In the genomic region with DNA sequence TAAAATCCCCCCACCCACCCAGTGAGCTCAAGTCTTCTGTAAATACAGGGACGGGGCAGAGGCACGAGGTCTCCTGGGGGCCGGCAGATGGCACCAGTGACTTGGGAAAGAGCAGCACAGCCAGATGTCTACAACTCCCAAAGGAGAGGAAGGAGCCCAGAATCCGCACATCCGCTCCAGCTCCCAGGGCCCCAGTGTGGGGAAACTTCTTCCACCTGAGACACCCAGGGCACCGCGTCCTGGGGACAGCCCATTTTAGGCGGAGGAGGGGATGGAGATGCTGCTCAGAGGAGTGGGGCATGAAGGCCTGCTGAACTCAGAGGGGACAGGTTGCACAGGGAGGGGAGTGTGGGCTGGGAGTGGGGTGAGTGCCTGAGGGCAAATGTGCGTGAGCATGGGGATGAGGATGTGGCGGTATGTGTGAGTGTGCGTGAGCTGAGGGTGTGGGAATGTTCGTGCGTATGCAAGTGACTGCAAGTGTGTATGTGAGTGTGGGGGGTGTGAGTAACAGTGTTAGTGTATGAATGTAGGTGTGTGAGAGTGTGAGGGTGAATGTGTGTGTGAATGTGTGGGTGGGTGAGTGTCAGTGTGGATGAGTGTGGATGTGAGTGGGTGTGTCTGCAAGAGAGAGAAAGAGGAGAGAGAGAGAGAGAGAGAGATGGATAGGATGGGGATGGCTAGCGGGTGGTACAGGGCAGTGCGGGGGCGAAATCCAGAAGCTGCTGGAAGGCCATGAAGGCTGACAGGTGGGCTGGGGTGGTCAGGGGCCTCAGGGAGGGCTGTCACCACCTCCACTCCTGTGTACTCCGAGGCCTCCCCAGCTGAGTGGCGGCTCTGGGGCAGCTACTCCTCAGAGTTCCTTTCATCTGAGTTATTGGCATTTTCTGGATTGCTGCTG, we compare ENCODE assay signal across 9 cellular contexts.
DNase-seq lines count a peak whose midpoint lies in the region; ATAC-seq and TF ChIP-seq lines count a peak whose summit lies in the region.
"Had no signal": no experiment of that assay in that cellular context is flagged by ENCODE, and none has a peak within 500 bp of the region (broad histone marks: within the 10 kb centered on the region; RNA-seq: fewer than 3 reads in every experiment).

No MANE protein-coding gene starts in this region.

- peaks cover 14% of the 10 kb centered on the region for H3K27me3 ChIP-seq in foreskin keratinocyte
- H3K27me3 ChIP-seq in skeletal muscle satellite cell (ENCODE audit: control insufficient read depth, insufficient read depth, low read length): peaks cover 9% of the 10 kb centered on the region
- no peaks in the 10 kb centered on the region for H3K27me3 ChIP-seq in ascending aorta

- H3K4me1 ChIP-seq in foreskin keratinocyte (no peaks in the 10 kb centered on the region), skeletal muscle satellite cell (ENCODE audit: control insufficient read depth, insufficient read depth, low read length) (peaks cover 5% of the 10 kb centered on the region), ascending aorta (no peaks in the 10 kb centered on the region)

- intact Hi-C loops in ascending aorta (cut with DNase I): loop anchor here (5.0 to 10.0 kb wide), 2 partner anchors 575 to 867 kb away; no protein-coding TSS in a partner anchor

- peak overlapping the region; percentile 45 for H3K4me2 ChIP-seq in skeletal muscle satellite cell (ENCODE audit: low read length)

- ATAC-seq in foreskin keratinocyte: peak; percentile 83

- DNase-seq in DMS53 (lab: John Stamatoyannopoulos, UW) (peak; percentile 90), HT1080 (ENCODE audit: low read depth) (peak; percentile 70), SK-MEL-5 (ENCODE audit: low read depth, low spot score) (peak; percentile 67), foreskin keratinocyte (peak in 1 of 2 donors; percentile 52), ascending aorta (ENCODE audit: low spot score in 2 of 2) (no peak)
- no peak for DNase-seq in activated T-cell treated with anti-CD3 and anti-CD28 coated beads, Interleukin-2, amount 50 U/mL, for 48 hours
- no peak for DNase-seq in effector CD8-positive, alpha-beta T cell (lab: John Stamatoyannopoulos, UW)

- peak; percentile 80 for TF ChIP-seq CTCF in foreskin keratinocyte (conservative IDR thresholded peaks at IDR 0.05)
- peak in 1 of 3 experiments; percentile 20 for TF ChIP-seq CTCF in ascending aorta (IDR thresholded peaks at IDR 0.05)

- H3K27ac ChIP-seq in foreskin keratinocyte (no peak overlapping the region), ascending aorta (no peak overlapping the region)
- H3K27ac ChIP-seq: neutrophil had no signal

- no peak overlapping the region for H3K4me3 ChIP-seq in skeletal muscle satellite cell (ENCODE audit: low read length)
- no peak overlapping the region for H3K4me3 ChIP-seq in ascending aorta

- H3K36me3 ChIP-seq in skeletal muscle satellite cell (ENCODE audit: insufficient read depth, low read length): no peaks in the 10 kb centered on the region
- no peaks in the 10 kb centered on the region for H3K36me3 ChIP-seq in ascending aorta
- H3K36me3 ChIP-seq: neutrophil had no signal

- in situ Hi-C loops in SK-MEL-5 (cut with HindIII; ENCODE audit: low pct_unique_long_range_greater_than_20kb, low sequenced_read_pairs): no loop called here

- no peaks in the 10 kb centered on the region for H3K9me3 ChIP-seq in skeletal muscle satellite cell (replicated peaks; ENCODE audit: low read length)
- H3K9me3 ChIP-seq in ascending aorta: no peaks in the 10 kb centered on the region
- H3K9me3 ChIP-seq: neutrophil had no signal

- H3K9ac ChIP-seq in skeletal muscle satellite cell (ENCODE audit: low read depth, low read length): no peak overlapping the region

Comparison
In these comparisons a context has a peak if more than half of its experiments do, and no peak if none do; other contexts are left out.
1. DNase-seq: peak in DMS53 (single experiment), HT1080 (single experiment) and SK-MEL-5 (single experiment); none in activated T-cell treated with anti-CD3 and anti-CD28 coated beads, Interleukin-2, amount 50 U/mL, for 48 hours (0 of 2), effector CD8-positive, alpha-beta T cell (single experiment) and ascending aorta (0 of 2).